Comparison of ENCODE assay signal across 8 cellular contexts in genomic region chr7:151078233-151079040, GRCh38. TPM values are rescaled to one million over a fixed set of nuclear protein-coding genes. Genes with fewer than 3 reads are reported as not detected.
A peak's percentile ranks its signal among the peaks of the same experiment; 100 is the strongest.
DNase-seq lines count a peak whose midpoint lies in the region; ATAC-seq and TF ChIP-seq lines count a peak whose summit lies in the region.

No MANE protein-coding gene starts in this region.

- H3K27me3 ChIP-seq in hepatocyte (no peaks in the 10 kb centered on the region), transverse colon (no peaks in the 10 kb centered on the region)

- H3K27ac ChIP-seq in hepatocyte (peak overlapping the region; percentile 97), transverse colon (peak overlapping the region in 3 of 4 donors; percentile 11 to 35 (median 15))

- H3K9me2 ChIP-seq in hepatocyte (replicated peaks; ENCODE audit: insufficient read depth) = no peaks in the 10 kb centered on the region

- no peaks in the 10 kb centered on the region for H3K9me3 Mint-ChIP-seq in activated naive CD4-positive, alpha-beta T cell treated with anti-CD3 and anti-CD28 coated beads, Interleukin-2, amount 50 U/mL, for 24 hours

- no peak overlapping the region for H2AFZ ChIP-seq in hepatocyte

- DNase-seq in activated naive CD4-positive, alpha-beta T cell treated with Interleukin-2 at 50 U/mL for 16 hours = no peak
- DNase-seq in T-helper 17 cell = no peak
- peak; percentile 73 for DNase-seq in hepatocyte (ENCODE audit: low spot score)
- DNase-seq in transverse colon = no peak
- DNase-seq in kidney tubule cell (ENCODE audit: low spot score) = no peak
- no peak for DNase-seq in activated CD4-positive, alpha-beta T cell treated with anti-CD3 and anti-CD28 coated beads, Interleukin-2, amount 50 U/mL, for 1 hour

- TF ChIP-seq POLR2A in transverse colon (IDR thresholded peaks at IDR 0.05) = no peak

- WGBS in hepatocyte (ENCODE audit: low lambda C conversion rate, missing lambda C conversion rate) = 68% methylated on average over 22 of the region's 22 CpGs
- 55% methylated on average over 22 of the region's 22 CpGs; no CpG with 5 or more reads in 1 of the 2 donors for WGBS in transverse colon (ENCODE audit: low coverage in 1 of 2), 2 donors

- ATAC-seq in T-helper 17 cell = no peak
- ATAC-seq in activated CD4-positive, CD25-positive, alpha-beta regulatory T cell treated with anti-CD3 and anti-CD28 coated beads, Interleukin-2, amount 50 U/mL, for 24 hours = no peak

- peaks cover 5% of the 10 kb centered on the region for H3K36me3 Mint-ChIP-seq in activated naive CD4-positive, alpha-beta T cell treated with anti-CD3 and anti-CD28 coated beads, Interleukin-2, amount 50 U/mL, for 24 hours
- H3K36me3 Mint-ChIP-seq in T-helper 17 cell (ENCODE audit: low read depth) = peaks cover 3% of the 10 kb centered on the region

- H4K20me1 ChIP-seq in hepatocyte (ENCODE audit: insufficient read depth, poor library complexity, severe bottlenecking) = no peaks in the 10 kb centered on the region

- peak overlapping the region; percentile 98 for H3K4me3 Mint-ChIP-seq in activated naive CD4-positive, alpha-beta T cell treated with anti-CD3 and anti-CD28 coated beads, Interleukin-2, amount 50 U/mL, for 24 hours
- H3K4me3 Mint-ChIP-seq in T-helper 17 cell = peak overlapping the region; percentile 36

- no peaks in the 10 kb centered on the region for H3K9me3 ChIP-seq in T-helper 17 cell (ENCODE audit: control insufficient read depth, low read length, poor library complexity, severe bottlenecking)
- H3K9me3 ChIP-seq in hepatocyte (ENCODE audit: low read depth) = no peaks in the 10 kb centered on the region
- H3K9me3 ChIP-seq in transverse colon = no peaks in the 10 kb centered on the region

- TF ChIP-seq CTCF in hepatocyte (IDR thresholded peaks at IDR 0.05; ENCODE audit: poor library complexity) (no peak), transverse colon (IDR thresholded peaks at IDR 0.05) (no peak)

- H3K79me2 ChIP-seq in hepatocyte = peaks cover 39% of the 10 kb centered on the region

- no peaks in the 10 kb centered on the region for H3K36me3 ChIP-seq in hepatocyte (replicated peaks; ENCODE audit: insufficient read depth, low read depth)
- peaks cover 0 to 19% (median 9%) of the 10 kb centered on the region in 4 donors for H3K36me3 ChIP-seq in transverse colon

- H3K4me2 ChIP-seq in hepatocyte = peak overlapping the region; percentile 96

- intact Hi-C loops in transverse colon (cut with DNase I; ENCODE audit: low total_unique reads) = no loop called here

- H3K4me1 Mint-ChIP-seq in activated naive CD4-positive, alpha-beta T cell treated with anti-CD3 and anti-CD28 coated beads, Interleukin-2, amount 50 U/mL, for 24 hours = peaks cover 26% of the 10 kb centered on the region
- peaks cover 14% of the 10 kb centered on the region for H3K4me1 Mint-ChIP-seq in T-helper 17 cell

- H3K4me1 ChIP-seq in hepatocyte (ENCODE audit: insufficient read depth) = peaks cover 41% of the 10 kb centered on the region
- peaks cover 26 to 48% (median 36%) of the 10 kb centered on the region in 4 donors for H3K4me1 ChIP-seq in transverse colon

- H3K4me3 ChIP-seq in hepatocyte = no peak overlapping the region
- H3K4me3 ChIP-seq in transverse colon = no peak overlapping the region

- in situ Hi-C loops in transverse colon (cut with MboI; ENCODE audit: low pct_ligation_motif_present in 1 of 4, low pct_unique_long_range_greater_than_20kb in 1 of 4, low sequenced_read_pairs in 3 of 4) = no loop called here

- H3K27me3 Mint-ChIP-seq in activated naive CD4-positive, alpha-beta T cell treated with anti-CD3 and anti-CD28 coated beads, Interleukin-2, amount 50 U/mL, for 24 hours = no peaks in the 10 kb centered on the region
- no peaks in the 10 kb centered on the region for H3K27me3 Mint-ChIP-seq in T-helper 17 cell

- no peak for TF ChIP-seq EP300 in transverse colon (IDR thresholded peaks at IDR 0.05; ENCODE audit: low read depth)

- peak overlapping the region; percentile 87 for H3K27ac Mint-ChIP-seq in activated naive CD4-positive, alpha-beta T cell treated with anti-CD3 and anti-CD28 coated beads, Interleukin-2, amount 50 U/mL, for 24 hours
- no peak overlapping the region for H3K27ac Mint-ChIP-seq in T-helper 17 cell

RNA-seq across cellular contexts. Expression of gene FASTK, which starts 2.2 kb away (rescaled TPM):
- total RNA-seq in T-helper 17 cell (10 to 100 TPM; 67.7 to 82.2 TPM), hepatocyte (105 and 107 TPM in 2 replicates), transverse colon (100 to 1,000 TPM; 121 to 241 (median 144) TPM)
- polyA plus RNA-seq in hepatocyte = 193 and 202 TPM in 2 replicates

RNA-seq across cellular contexts. Expression of gene TMUB1, which starts 4.9 kb away (rescaled TPM):
- total RNA-seq in T-helper 17 cell = 10 to 100 TPM; 46.6 to 52.4 TPM
- 40.5 and 45.0 TPM in 2 replicates for total RNA-seq in hepatocyte
- polyA plus RNA-seq in hepatocyte = 83.1 and 91.9 TPM in 2 replicates
- 100 to 1,000 TPM in 1 of 4 donors, 10 to 100 TPM in 3; 67.5 to 105 (median 85.9) TPM for total RNA-seq in transverse colon

RNA-seq across cellular contexts. Expression of gene AGAP3, which starts 7.8 kb away (rescaled TPM):
- total RNA-seq in T-helper 17 cell (10 to 100 TPM; 45.6 to 53.0 TPM), hepatocyte (23.7 and 44.0 TPM in 2 replicates), transverse colon (10 to 100 TPM; 54.9 to 74.4 (median 63.8) TPM)
- polyA plus RNA-seq in hepatocyte = 56.7 and 63.5 TPM in 2 replicates

RNA-seq across cellular contexts. Expression of gene SLC4A2, which starts 19.0 kb away (rescaled TPM):
- total RNA-seq in T-helper 17 cell = 10 to 100 TPM; 48.9 to 61.3 TPM
- 153 and 188 TPM in 2 replicates for total RNA-seq in hepatocyte
- 167 and 175 TPM in 2 replicates for polyA plus RNA-seq in hepatocyte
- total RNA-seq in transverse colon = 100 to 1,000 TPM in 2 of 4 donors, 10 to 100 TPM in 2; 61.7 to 464 (median 83.2) TPM

RNA-seq across cellular contexts. Expression of gene CDK5, which starts 20.7 kb away (rescaled TPM):
- total RNA-seq in T-helper 17 cell (1 to 10 TPM; 4.7 TPM), hepatocyte (15.2 and 17.4 TPM in 2 replicates), transverse colon (10 to 100 TPM in 3 of 4 donors, 1 to 10 TPM in 1; 1.1 to 33.8 (median 10.7) TPM)
- polyA plus RNA-seq in hepatocyte = 29.4 and 39.4 TPM in 2 replicates
